10 cellular contexts compared by ENCODE assay signal in genomic region chr17:48637323-48638260, GRCh38. TPM values are rescaled to one million over a fixed set of nuclear protein-coding genes. Genes with fewer than 3 reads are reported as not detected.
A peak's percentile ranks its signal among the peaks of the same experiment; 100 is the strongest.
DNase-seq lines count a peak whose midpoint lies in the region; ATAC-seq and TF ChIP-seq lines count a peak whose summit lies in the region.
"Had no signal": no experiment of that assay in that cellular context is flagged by ENCODE, and none has a peak within 500 bp of the region (broad histone marks: within the 10 kb centered on the region; RNA-seq: fewer than 3 reads in every experiment).

No MANE protein-coding gene starts in this region.

- POLR2A ChIA-PET in RWPE1 (lab: Yijun Ruan, JAX; ENCODE audit: low non-redundant PET): no interaction called here

- H3K27me3 ChIP-seq in kidney epithelial cell (ENCODE audit: control insufficient read depth, insufficient read depth, low read length): no peaks in the 10 kb centered on the region

- H3K4me3 ChIP-seq in AG10803 (ENCODE audit: low read length) (no peak overlapping the region), kidney epithelial cell (ENCODE audit: low read depth, low read length) (no peak overlapping the region)

- ATAC-seq in GM18519 (IDR thresholded peaks at IDR 0.05; ENCODE audit: low FRiP score, unreplicated experiment): no peak

- no peak for TF ChIP-seq CTCF in AG10803 (conservative IDR thresholded peaks at IDR 0.05; ENCODE audit: low read length)
- TF ChIP-seq CTCF in RWPE1 (conservative IDR thresholded peaks at IDR 0.05; ENCODE audit: low read depth): no peak
- TF ChIP-seq CTCF in kidney epithelial cell (IDR thresholded peaks at IDR 0.05; ENCODE audit: insufficient read depth, low read length, poor library complexity, severe bottlenecking): no peak

- H3K36me3 ChIP-seq in kidney epithelial cell (ENCODE audit: control insufficient read depth, insufficient read depth, low read length): no peaks in the 10 kb centered on the region

- DNase-seq in AG10803 (ENCODE audit: low read depth): peak; percentile 98
- peak; percentile 68 for DNase-seq in RWPE1 (ENCODE audit: low spot score)
- peak; percentile 85 for DNase-seq in kidney epithelial cell (ENCODE audit: low read depth)
- no peak for DNase-seq in DMS153 treated with DMSO at 0.1 percent for 48 hours (lab: John Stamatoyannopoulos, UW; ENCODE audit: unreplicated experiment)
- DNase-seq in NAMALWA (ENCODE audit: low spot score): no peak
- DNase-seq: activated CD4-positive, alpha-beta T cell treated with anti-CD3 and anti-CD28 coated beads for 4 hours; activated naive CD8-positive, alpha-beta T cell treated with anti-CD3 and anti-CD28 coated beads for 36 hours; NCI-H2171 had no signal

- CTCF ChIA-PET in RWPE1 (lab: Yijun Ruan, JAX): interaction anchor here (1.2 to 1.6 kb wide), 4 partner anchors 10 to 36 kb away, joined by 3 to 7 read pairs (median 6); partner anchors contain the start of gene HOXB9

- no peak overlapping the region for H3K27ac ChIP-seq in RWPE1
- H3K27ac ChIP-seq: C4-2B had no signal

RNA-seq across cellular contexts. Expression of gene HOXB9, which starts 11.4 kb away (rescaled TPM):
- total RNA-seq in kidney epithelial cell: 70.1 and 77.0 TPM in 2 replicates

RNA-seq across cellular contexts. Expression of gene HOXB8, which starts 22.5 kb away (rescaled TPM):
- 7.2 and 7.5 TPM in 2 replicates for total RNA-seq in kidney epithelial cell
- total RNA-seq: activated naive CD8-positive, alpha-beta T cell treated with anti-CD3 and anti-CD28 coated beads for 36 hours had no signal

RNA-seq across cellular contexts. Expression of gene HOXB7, which starts 26.8 kb away (rescaled TPM):
- 26.3 and 27.2 TPM in 2 replicates for total RNA-seq in kidney epithelial cell

RNA-seq across cellular contexts. Expression of gene HOXB6, which starts 32.8 kb away (rescaled TPM):
- total RNA-seq in kidney epithelial cell: 29.8 and 30.7 TPM in 2 replicates
- total RNA-seq: activated naive CD8-positive, alpha-beta T cell treated with anti-CD3 and anti-CD28 coated beads for 36 hours had no signal

RNA-seq across cellular contexts. Expression of gene HOXB5, which starts 44.0 kb away (rescaled TPM):
- total RNA-seq in kidney epithelial cell: 3.6 and 3.8 TPM in 2 replicates
- total RNA-seq: activated naive CD8-positive, alpha-beta T cell treated with anti-CD3 and anti-CD28 coated beads for 36 hours had no signal

Comparison
In these comparisons a context has a peak if more than half of its experiments do, and no peak if none do; other contexts are left out.
1. DNase-seq: peak in AG10803 (single experiment), RWPE1 (single experiment) and kidney epithelial cell (single experiment); none in DMS153 treated with DMSO at 0.1 percent for 48 hours (single experiment) and NAMALWA (single experiment).